In the genomic region with DNA sequence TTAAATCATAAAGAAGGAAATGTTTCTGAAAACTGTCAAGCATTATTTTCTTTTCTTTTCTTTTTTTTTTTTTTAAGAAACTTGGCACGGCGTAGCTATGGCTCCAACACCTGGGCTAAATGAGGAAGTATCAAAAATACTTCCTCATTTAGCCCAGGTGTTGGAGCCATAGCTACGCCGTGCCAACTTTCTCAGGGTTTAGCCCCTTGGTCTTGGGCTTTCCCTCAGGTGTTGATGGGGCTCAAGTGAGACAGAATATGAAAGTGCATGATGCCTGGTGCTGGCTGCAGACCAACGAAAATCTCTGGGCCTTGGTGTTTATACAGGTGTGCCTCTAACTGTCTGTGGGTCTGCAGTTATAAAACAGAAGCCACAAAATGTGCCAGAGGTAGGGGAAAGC, we compare ENCODE assay signal across 9 cellular contexts.
A peak's percentile ranks its signal among the peaks of the same experiment; 100 is the strongest.
DNase-seq lines count a peak whose midpoint lies in the region; ATAC-seq and TF ChIP-seq lines count a peak whose summit lies in the region.
"Had no signal": no experiment of that assay in that cellular context is flagged by ENCODE, and none has a peak within 500 bp of the region (broad histone marks: within the 10 kb centered on the region; RNA-seq: fewer than 3 reads in every experiment).

No MANE protein-coding gene starts in this region.

- H3K27ac Mint-ChIP-seq in activated CD4-positive, alpha-beta T cell treated with anti-CD3 and anti-CD28 coated beads, Interleukin-2, amount 10 ng/mL, durations not matched to agents 24 days and 14 days = no peak overlapping the region

- no peak overlapping the region for H3K4me3 ChIP-seq in spleen

- H3K4me1 ChIP-seq in spleen = peaks cover 12 to 53% (median 23%) of the 10 kb centered on the region in 6 donors

- H3K27ac ChIP-seq in spleen = peak overlapping the region in 7 of 8 donors; percentile 22 to 78 (median 68)

- no peaks in the 10 kb centered on the region for H3K36me3 ChIP-seq in spleen

- intact Hi-C loops in spleen (cut with DNase I; ENCODE audit: low total_unique reads) = no loop called here
- intact Hi-C loops in activated CD4-positive, alpha-beta T cell treated with anti-CD3 and anti-CD28 coated beads, Interleukin-2, amount 10 ng/mL, durations not matched to agents 24 days and 14 days (cut with micrococcal nuclease) = no loop called here

- H3K9me3 Mint-ChIP-seq in activated CD4-positive, alpha-beta T cell treated with anti-CD3 and anti-CD28 coated beads, Interleukin-2, amount 10 ng/mL, durations not matched to agents 24 days and 14 days = no peaks in the 10 kb centered on the region

- no peaks in the 10 kb centered on the region for H3K36me3 Mint-ChIP-seq in activated CD4-positive, alpha-beta T cell treated with anti-CD3 and anti-CD28 coated beads, Interleukin-2, amount 10 ng/mL, durations not matched to agents 24 days and 14 days (ENCODE audit: low read depth)

- H3K27me3 ChIP-seq in spleen (replicated peaks in 1 of 7) = no peaks in the 10 kb centered on the region

- no peaks in the 10 kb centered on the region for H3K27me3 Mint-ChIP-seq in activated CD4-positive, alpha-beta T cell treated with anti-CD3 and anti-CD28 coated beads, Interleukin-2, amount 10 ng/mL, durations not matched to agents 24 days and 14 days

- H3K9me3 ChIP-seq in spleen = no peaks in the 10 kb centered on the region

- WGBS in spleen, 5 donors = 23 to 46% (median 29%) methylated on average over 5 of the region's 5 CpGs

- no peak for TF ChIP-seq CTCF in spleen (IDR thresholded peaks at IDR 0.05 in 8 of 11, conservative IDR thresholded peaks at IDR 0.05 in 3 of 11)

- DNase-seq in NCI-H1105 treated with DMSO at 0.1 percent for 48 hours (lab: John Stamatoyannopoulos, UW) (peak; percentile 90), spleen (peak; percentile 83), hypothalamus (lab: John Stamatoyannopoulos, UW) (no peak), hippocampal formation (lab: John Stamatoyannopoulos, UW) (no peak)
- no peak for DNase-seq in activated CD4-positive, alpha-beta T cell treated with anti-CD3 and anti-CD28 coated beads, Interleukin-2, amount 10 ng/mL, durations not matched to agents 24 days and 14 days
- DNase-seq: activated gamma-delta T cell treated with Interleukin-2 at 50 U/mL for 16 hours, mesenchymal stem cell had no signal

- TF ChIP-seq POLR2A in spleen (IDR thresholded peaks at IDR 0.05) = no peak

- no peaks in the 10 kb centered on the region for H3K4me1 Mint-ChIP-seq in activated CD4-positive, alpha-beta T cell treated with anti-CD3 and anti-CD28 coated beads, Interleukin-2, amount 10 ng/mL, durations not matched to agents 24 days and 14 days

- ATAC-seq in GM19324 (IDR thresholded peaks at IDR 0.05; ENCODE audit: low FRiP score, unreplicated experiment) (peak; percentile 78), HG02884 (IDR thresholded peaks at IDR 0.05; ENCODE audit: unreplicated experiment) (peak; percentile 38)

- H3K4me3 Mint-ChIP-seq in activated CD4-positive, alpha-beta T cell treated with anti-CD3 and anti-CD28 coated beads, Interleukin-2, amount 10 ng/mL, durations not matched to agents 24 days and 14 days = no peak overlapping the region

Comparison
In these comparisons a context has a peak if more than half of its experiments do, and no peak if none do; other contexts are left out.
1. DNase-seq: peak in NCI-H1105 treated with DMSO at 0.1 percent for 48 hours (single experiment) and spleen (single experiment); none in activated CD4-positive, alpha-beta T cell treated with anti-CD3 and anti-CD28 coated beads, Interleukin-2, amount 10 ng/mL, durations not matched to agents 24 days and 14 days (single experiment), hypothalamus (0 of 51) and hippocampal formation (0 of 2).